8 cellular contexts compared by ENCODE assay signal in the genomic region with DNA sequence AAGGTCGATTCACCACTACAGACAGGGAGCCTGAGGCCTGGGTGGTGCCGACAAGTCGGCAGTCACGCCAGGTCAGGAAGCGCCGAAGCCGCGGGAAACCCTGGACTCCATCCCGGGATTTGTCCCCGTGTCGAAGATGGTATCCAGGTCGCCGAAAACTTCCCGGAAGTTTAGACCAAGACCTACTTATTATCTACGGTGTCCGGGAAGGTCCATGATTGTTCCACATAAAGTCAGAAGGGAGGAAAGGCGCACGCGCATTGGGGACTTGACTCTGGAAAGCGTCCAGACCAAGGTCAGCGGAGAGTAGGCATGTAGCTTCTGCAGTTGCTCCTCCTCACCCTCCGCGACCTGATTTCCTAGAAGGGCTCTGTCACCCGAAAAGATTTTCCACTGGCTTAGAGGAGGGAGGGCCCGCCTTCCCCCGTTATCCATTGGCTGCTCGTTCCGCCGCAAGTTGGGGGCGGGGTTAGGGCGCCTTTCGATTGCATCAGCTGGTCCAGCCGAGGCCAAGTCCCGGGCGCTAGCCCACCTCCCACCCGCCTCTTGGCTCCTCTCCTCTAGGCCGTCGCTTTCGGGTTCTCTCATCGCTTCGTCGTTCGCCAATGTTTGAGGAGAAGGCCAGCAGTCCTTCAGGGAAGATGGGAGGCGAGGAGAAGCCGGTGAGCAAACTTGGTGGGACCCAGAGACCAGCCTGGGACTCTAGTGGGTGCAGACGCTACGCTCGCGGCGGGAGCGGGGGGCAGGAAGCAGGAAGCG. TPM values are rescaled to one million over a fixed set of nuclear protein-coding genes. Genes with fewer than 3 reads are reported as not detected.
DNase-seq lines count a peak whose midpoint lies in the region; ATAC-seq lines count a peak whose summit lies in the region.

TARS1 (plus strand) TSS at position 484 of the 759 bp plus-strand sequence; CDS start at position 606, 122 bp downstream.

- no peak within 1 kb of the TSS for H3K4me3 Mint-ChIP-seq in activated CD4-positive, alpha-beta T cell treated with anti-CD3 and anti-CD28 coated beads, Interleukin-2, amount 10 ng/mL, durations not matched to agents 24 days and 14 days

- peaks cover 19% of the 10 kb centered on the region for H3K36me3 Mint-ChIP-seq in activated CD4-positive, alpha-beta T cell treated with anti-CD3 and anti-CD28 coated beads, Interleukin-2, amount 10 ng/mL, durations not matched to agents 24 days and 14 days (ENCODE audit: low read depth)

- H3K27me3 Mint-ChIP-seq in activated CD4-positive, alpha-beta T cell treated with anti-CD3 and anti-CD28 coated beads, Interleukin-2, amount 10 ng/mL, durations not matched to agents 24 days and 14 days, result no peaks in the 10 kb centered on the region

- ATAC-seq in GM19351 (IDR thresholded peaks at IDR 0.05; ENCODE audit: unreplicated experiment), result peak; percentile 91
- ATAC-seq in HG03520 (IDR thresholded peaks at IDR 0.05; ENCODE audit: unreplicated experiment), result peak; percentile 95
- peak; percentile 92 for ATAC-seq in left colon

- peaks cover 27% of the 10 kb centered on the region for H3K4me1 Mint-ChIP-seq in activated CD4-positive, alpha-beta T cell treated with anti-CD3 and anti-CD28 coated beads, Interleukin-2, amount 10 ng/mL, durations not matched to agents 24 days and 14 days

- intact Hi-C loops in activated CD4-positive, alpha-beta T cell treated with anti-CD3 and anti-CD28 coated beads, Interleukin-2, amount 10 ng/mL, durations not matched to agents 24 days and 14 days (cut with micrococcal nuclease), result loop anchor here (1.0 to 10.0 kb wide), 6 partner anchors 414 to 1908 kb away; partner anchors contain the start of genes AMACR, BRIX1, C5orf22 and DROSHA
- intact Hi-C loops in left colon (cut with DNase I, micrococcal nuclease), result no loop called here

- DNase-seq in C1 segment of cervical spinal cord (lab: John Stamatoyannopoulos, UW) (peak; percentile 85 to 100 (median 96)), NCI-H526 treated with DMSO at 0.1 percent for 48 hours (lab: John Stamatoyannopoulos, UW) (peak; percentile 100), cortex of kidney (lab: John Stamatoyannopoulos, UW) (peak; percentile 60), left colon (peak; percentile 97 to 99)
- DNase-seq in activated CD4-positive, alpha-beta T cell treated with anti-CD3 and anti-CD28 coated beads, Interleukin-2, amount 10 ng/mL, durations not matched to agents 24 days and 14 days, result peak; percentile 98
- DNase-seq in stimulated activated CD4-positive, alpha-beta T cell treated with anti-CD3 and anti-CD28 coated beads, Interleukin-1b, Interleukin-23, amount 100 ng/mL, for 48 hours, result peak; percentile 96

- no peaks in the 10 kb centered on the region for H3K9me3 Mint-ChIP-seq in activated CD4-positive, alpha-beta T cell treated with anti-CD3 and anti-CD28 coated beads, Interleukin-2, amount 10 ng/mL, durations not matched to agents 24 days and 14 days

- no peak within 1 kb of the TSS for H3K27ac Mint-ChIP-seq in activated CD4-positive, alpha-beta T cell treated with anti-CD3 and anti-CD28 coated beads, Interleukin-2, amount 10 ng/mL, durations not matched to agents 24 days and 14 days

RNA-seq across cellular contexts. Expression of gene TARS1, which starts in this region (rescaled TPM):
- 190 and 195 TPM in 2 replicates for total RNA-seq in activated CD4-positive, alpha-beta T cell treated with anti-CD3 and anti-CD28 coated beads, Interleukin-2, amount 10 ng/mL, durations not matched to agents 24 days and 14 days
- total RNA-seq in left colon, result 100 to 1,000 TPM; 103 to 163 TPM

Comparison
In these comparisons a context has a peak if more than half of its experiments do, and no peak if none do; other contexts are left out.
1. Peak in every context shown above with its lines: DNase-seq and ATAC-seq.